In genomic region chr15:64093627-64094417, GRCh38 we compare ENCODE assay signal across 8 cellular contexts.
DNase-seq lines count a peak whose midpoint lies in the region; ATAC-seq and TF ChIP-seq lines count a peak whose summit lies in the region.

A gene with protein sequence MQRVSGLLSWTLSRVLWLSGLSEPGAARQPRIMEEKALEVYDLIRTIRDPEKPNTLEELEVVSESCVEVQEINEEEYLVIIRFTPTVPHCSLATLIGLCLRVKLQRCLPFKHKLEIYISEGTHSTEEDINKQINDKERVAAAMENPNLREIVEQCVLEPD (minus strand): TSS chr15:64093838. CDS start chr15:64093768, 70 bp downstream.

- peak within 1 kb of the TSS; percentile 72 for H3K4me3 ChIP-seq in AG09309 (ENCODE audit: control insufficient read depth, low read depth, low read length)

- no peak for TF ChIP-seq CTCF in AG09309 (IDR thresholded peaks at IDR 0.05; ENCODE audit: control insufficient read depth, insufficient read depth, low read depth, low read length, missing control alignments)

- DNase-seq in AG09309 (ENCODE audit: low read depth) (peak; percentile 92), NCI-H345 treated with DMSO at 0.1 percent for 48 hours (lab: John Stamatoyannopoulos, UW; ENCODE audit: unreplicated experiment) (peak; percentile 92), cerebellar cortex (ENCODE audit: low spot score) (peak; percentile 99), iris pigment epithelial cell (ENCODE audit: low read depth) (peak; percentile 99)
- DNase-seq in activated CD4-positive, CD25-positive, alpha-beta regulatory T cell (lab: John Stamatoyannopoulos, UW) = peak; percentile 72 to 84 (median 76)
- peak; percentile 90 to 93 for DNase-seq in stimulated activated CD4-positive, alpha-beta T cell treated with anti-CD3 and anti-CD28 coated beads, Interleukin-12 subunit alpha, Interleukin-12 subunit beta, amount 100 ng/mL, for 24 hours (ENCODE audit: low read depth in 2 of 2)

- peak; percentile 71 for ATAC-seq in GM19023 (IDR thresholded peaks at IDR 0.05; ENCODE audit: unreplicated experiment)
- peak; percentile 67 for ATAC-seq in HG03280 (IDR thresholded peaks at IDR 0.05; ENCODE audit: unreplicated experiment)

Comparison
In these comparisons a context has a peak if more than half of its experiments do, and no peak if none do; other contexts are left out.
1. Peak in every context shown above with its lines: DNase-seq, ATAC-seq and H3K4me3 ChIP-seq.